ENCODE assay signal across 12 cellular contexts in genomic region chr5:7779019-7779662, GRCh38.
DNase-seq lines count a peak whose midpoint lies in the region; ATAC-seq and TF ChIP-seq lines count a peak whose summit lies in the region.
"Had no signal": no experiment of that assay in that cellular context is flagged by ENCODE, and none has a peak within 500 bp of the region (broad histone marks: within the 10 kb centered on the region; RNA-seq: fewer than 3 reads in every experiment).

No MANE protein-coding gene starts in this region.

- H3K36me3 ChIP-seq in HEK293 (ENCODE audit: control insufficient read depth in 2 of 2, insufficient read depth in 1 of 2, low read length in 2 of 2) (no peaks in the 10 kb centered on the region), stomach (no peaks in the 10 kb centered on the region)
- no peaks in the 10 kb centered on the region for H3K36me3 ChIP-seq in naive thymus-derived CD4-positive, alpha-beta T cell (ENCODE audit: control insufficient read depth in 2 of 3, insufficient read depth in 3 of 3, low read length in 3 of 3)

- intact Hi-C loops in naive thymus-derived CD4-positive, alpha-beta T cell (cut with micrococcal nuclease): no loop called here
- intact Hi-C loops in stomach (cut with DNase I; ENCODE audit: low total_unique reads): no loop called here

- H3K27ac ChIP-seq in HEK293 (ENCODE audit: extremely low read depth, low read depth, low read length) (no peak overlapping the region), stomach (no peak overlapping the region)
- no peak overlapping the region for H3K27ac ChIP-seq in naive thymus-derived CD4-positive, alpha-beta T cell (ENCODE audit: low read depth, low read length)

- POLR2A ChIA-PET in HEK293 (lab: Yijun Ruan, JAX): no interaction called here
- POLR2A ChIA-PET in naive thymus-derived CD4-positive, alpha-beta T cell (lab: Charles Lee): no interaction called here

- H3K4me1 Mint-ChIP-seq in naive thymus-derived CD4-positive, alpha-beta T cell: peaks cover 8 to 16% (median 14%) of the 10 kb centered on the region in 7 donors

- TF ChIP-seq CTCF in HEK293 (tag by site-specific recombination; IDR thresholded peaks at IDR 0.05): no peak
- no peak for TF ChIP-seq CTCF in stomach (IDR thresholded peaks at IDR 0.05)

- peaks cover 0 to 8% (median 0%) of the 10 kb centered on the region in 11 donors for H3K9me3 Mint-ChIP-seq in naive thymus-derived CD4-positive, alpha-beta T cell

- peaks cover 22 to 78% (median 66%) of the 10 kb centered on the region in 5 donors for H3K27me3 Mint-ChIP-seq in naive thymus-derived CD4-positive, alpha-beta T cell

- H3K27ac Mint-ChIP-seq in naive thymus-derived CD4-positive, alpha-beta T cell: no peak overlapping the region
- H3K27ac Mint-ChIP-seq: natural killer cell had no signal

- CTCF ChIA-PET in HEK293 (lab: Yijun Ruan, JAX): interaction anchor here (1.6 kb wide), 1 partner anchor 36 kb away, joined by 6 read pairs; no protein-coding TSS in a partner anchor
- CTCF ChIA-PET in naive thymus-derived CD4-positive, alpha-beta T cell (lab: Charles Lee): no interaction called here

- H3K27me3 ChIP-seq in naive thymus-derived CD4-positive, alpha-beta T cell (ENCODE audit: control insufficient read depth in 2 of 2, insufficient read depth in 2 of 2, low read length in 2 of 2): no peaks in the 10 kb centered on the region
- no peaks in the 10 kb centered on the region for H3K27me3 ChIP-seq in stomach

- peaks cover 0 to 3% (median 0%) of the 10 kb centered on the region in 5 donors for H3K36me3 Mint-ChIP-seq in naive thymus-derived CD4-positive, alpha-beta T cell
- H3K36me3 Mint-ChIP-seq: natural killer cell had no signal

- DNase-seq in NCI-H2107 treated with DMSO at 0.1 percent for 48 hours (lab: John Stamatoyannopoulos, UW; ENCODE audit: unreplicated experiment) (peak; percentile 71), NCI-H2107 (lab: John Stamatoyannopoulos, UW) (no peak), NOMO-1 treated with DMSO at 0.1 percent for 48 hours (lab: John Stamatoyannopoulos, UW; ENCODE audit: unreplicated experiment) (peak; percentile 75), stomach (no peak), NCI-H1092 treated with DMSO at 0.1 percent for 48 hours (lab: John Stamatoyannopoulos, UW) (no peak), DMS79 treated with DMSO at 0.1 percent for 48 hours (lab: John Stamatoyannopoulos, UW) (no peak)
- DNase-seq in naive thymus-derived CD4-positive, alpha-beta T cell: no peak
- DNase-seq: DMS79, IMR-90, natural killer cell had no signal

- H3K4me1 ChIP-seq in HEK293 (ENCODE audit: control insufficient read depth, insufficient read depth, low read length): no peaks in the 10 kb centered on the region
- H3K4me1 ChIP-seq in naive thymus-derived CD4-positive, alpha-beta T cell (ENCODE audit: control insufficient read depth in 2 of 2, insufficient read depth in 2 of 2, low read length in 2 of 2): peaks cover 7 to 12% of the 10 kb centered on the region in 2 donors
- no peaks in the 10 kb centered on the region for H3K4me1 ChIP-seq in stomach

- H3K4me3 ChIP-seq in HEK293 (ENCODE audit: low read depth, low read length) (no peak overlapping the region), stomach (no peak overlapping the region)
- no peak overlapping the region for H3K4me3 ChIP-seq in naive thymus-derived CD4-positive, alpha-beta T cell (ENCODE audit: low read length)
- H3K4me3 ChIP-seq: smooth muscle cell had no signal

- H3K4me3 Mint-ChIP-seq in naive thymus-derived CD4-positive, alpha-beta T cell: peak overlapping the region in 1 of 10 donors; percentile 54
- H3K4me3 Mint-ChIP-seq: natural killer cell had no signal

- ATAC-seq in naive thymus-derived CD4-positive, alpha-beta T cell: peak; percentile 38

- no peak for TF ChIP-seq POLR2A in stomach (IDR thresholded peaks at IDR 0.05)

- TF ChIP-seq EP300 in stomach (IDR thresholded peaks at IDR 0.05): no peak

- WGBS in stomach, 5 donors: 49 to 62% (median 59%) methylated on average over 6 of the region's 6 CpGs

- H3K9me3 ChIP-seq in HEK293 (ENCODE audit: control insufficient read depth, insufficient read depth, low read depth, low read length) (no peaks in the 10 kb centered on the region), stomach (no peaks in the 10 kb centered on the region)
- no peaks in the 10 kb centered on the region for H3K9me3 ChIP-seq in naive thymus-derived CD4-positive, alpha-beta T cell (ENCODE audit: control insufficient read depth in 2 of 3, low read length in 3 of 3)

TF ChIP-seq in HEK293, 187 proteins besides CTCF, POLR2A, EP300 and RAD21:
- no peak for TF ChIP-seq ZNF645 (tag by site-specific recombination; IDR thresholded peaks at IDR 0.05)
- peak; percentile 63; the same call in 1 of the 2 replicates for TF ChIP-seq ZNF449 (tag by site-specific recombination; IDR thresholded peaks at IDR 0.05)

Comparison
In these comparisons a context has a peak if more than half of its experiments do, and no peak if none do; other contexts are left out.
1. DNase-seq: peak in NCI-H2107 treated with DMSO at 0.1 percent for 48 hours (single experiment) and NOMO-1 treated with DMSO at 0.1 percent for 48 hours (single experiment); none in NCI-H2107 (single experiment), naive thymus-derived CD4-positive, alpha-beta T cell (0 of 9), stomach (single experiment), NCI-H1092 treated with DMSO at 0.1 percent for 48 hours (single experiment) and DMS79 treated with DMSO at 0.1 percent for 48 hours (single experiment).